In genomic region chr2:39379643-39380524, GRCh38 we compare ENCODE assay signal across 2 cellular contexts.
TF ChIP-seq lines count a peak whose summit lies in the region.

No MANE protein-coding gene starts in this region.

TF ChIP-seq in IMR-90, 13 proteins besides CTCF, POLR2A, EP300 and RAD21:
- TF ChIP-seq SMC3 (IDR thresholded peaks at IDR 0.05; ENCODE audit: low read depth, low read length) = peak; percentile 75
- TF ChIP-seq CEBPB (IDR thresholded peaks at IDR 0.05; ENCODE audit: low read depth, low read length) = no peak
TF ChIP-seq in IMR-90: peak in this region for 1.

TF ChIP-seq in H1, 55 proteins besides CTCF, POLR2A, EP300 and RAD21:
- TF ChIP-seq KDM5A (IDR thresholded peaks at IDR 0.05; ENCODE audit: low read length) = no peak
- TF ChIP-seq CHD2 (IDR thresholded peaks at IDR 0.05; ENCODE audit: low read length) = no peak
- no peak for TF ChIP-seq JUN (IDR thresholded peaks at IDR 0.05; ENCODE audit: low read depth, low read length)
- no peak for TF ChIP-seq HDAC2 (IDR thresholded peaks at IDR 0.05; ENCODE audit: borderline replicate concordance in 1 of 2, low read depth in 2 of 2, low read length in 2 of 2)
- TF ChIP-seq CTBP2 (IDR thresholded peaks at IDR 0.05; ENCODE audit: borderline replicate concordance, insufficient read depth, insufficient read length, low read length) = no peak
- no peak for TF ChIP-seq RBBP5 (IDR thresholded peaks at IDR 0.05; ENCODE audit: borderline replicate concordance, low read depth, low read length)
- no peak for TF ChIP-seq USF2 (IDR thresholded peaks at IDR 0.05; ENCODE audit: low read length)
- TF ChIP-seq TAF1 (IDR thresholded peaks at IDR 0.05; ENCODE audit: low read depth, low read length) = no peak
- no peak for TF ChIP-seq EZH2 (IDR thresholded peaks at IDR 0.05; ENCODE audit: low read depth, low read length, severe bottlenecking)
- TF ChIP-seq BACH1 (IDR thresholded peaks at IDR 0.05; ENCODE audit: low read length) = no peak
- no peak for TF ChIP-seq TBP (IDR thresholded peaks at IDR 0.05; ENCODE audit: low read depth, low read length)
- TF ChIP-seq CEBPB (IDR thresholded peaks at IDR 0.05; ENCODE audit: low read depth, low read length) = no peak
- TF ChIP-seq MAFK (IDR thresholded peaks at IDR 0.05; ENCODE audit: low read depth, low read length) = no peak
- TF ChIP-seq FOSL1 (IDR thresholded peaks at IDR 0.05; ENCODE audit: insufficient read depth, low read depth, low read length) = no peak
- TF ChIP-seq YY1 (IDR thresholded peaks at IDR 0.05; ENCODE audit: low read depth, low read length) = no peak; the same call in 1 of the 2 replicates
- TF ChIP-seq SAP30 (IDR thresholded peaks at IDR 0.05; ENCODE audit: insufficient read depth, insufficient replicate concordance, low read length) = no peak
- no peak for TF ChIP-seq HDAC6 (IDR thresholded peaks at IDR 0.05; ENCODE audit: low read depth, low read length)
- no peak for TF ChIP-seq RFX5 (IDR thresholded peaks at IDR 0.05; ENCODE audit: borderline replicate concordance, low read depth, low read length)
- TF ChIP-seq CBX8 (IDR thresholded peaks at IDR 0.05; ENCODE audit: borderline replicate concordance, low read depth, low read length) = no peak
